In the genomic region with DNA sequence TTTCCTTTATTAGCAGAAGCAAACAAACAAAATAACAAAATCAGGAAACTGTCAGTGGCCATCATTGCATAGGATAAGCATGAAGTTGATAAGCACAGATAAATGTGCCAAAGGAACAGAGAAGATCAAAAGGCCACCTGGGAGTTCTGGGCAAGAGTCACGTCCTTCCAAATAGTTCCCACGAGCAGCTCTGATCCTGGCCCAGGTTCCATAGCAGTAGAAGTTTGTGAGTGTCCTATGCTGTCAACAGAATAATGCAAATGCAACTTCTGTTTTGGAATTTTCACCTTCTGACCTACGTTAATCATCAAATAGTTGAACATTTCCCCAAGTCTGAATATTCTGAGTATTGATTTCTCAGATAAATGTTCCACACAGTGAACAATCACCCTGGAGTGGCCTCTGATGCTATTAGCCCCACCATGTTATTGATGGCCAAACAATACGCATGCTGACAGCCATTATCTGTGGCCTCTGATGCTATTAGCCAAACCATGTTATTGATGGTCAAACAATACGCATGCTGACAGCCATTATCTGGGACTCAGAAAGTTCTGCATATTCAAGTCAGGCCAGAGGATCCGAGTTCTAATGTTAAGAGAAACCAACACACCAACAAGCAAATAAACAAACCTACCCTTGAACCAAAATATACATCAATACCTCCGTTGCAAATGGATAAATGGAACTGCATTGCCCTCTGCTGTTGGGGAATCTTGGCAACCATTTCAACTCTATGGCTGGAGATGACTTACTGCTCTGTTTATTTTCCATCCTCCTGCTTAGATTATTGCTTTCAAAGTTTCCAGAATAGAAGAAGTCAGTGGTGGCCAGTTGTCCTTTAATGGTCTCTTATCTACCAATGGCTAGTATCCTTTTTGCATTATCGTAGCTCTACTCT, we compare ENCODE assay signal across 1 cellular context.
TF ChIP-seq lines count a peak whose summit lies in the region.

No MANE protein-coding gene starts in this region.

TF ChIP-seq in K562, 482 proteins besides CTCF, POLR2A, EP300 and RAD21 (continued from another document):
- TF ChIP-seq, protein P1, sequence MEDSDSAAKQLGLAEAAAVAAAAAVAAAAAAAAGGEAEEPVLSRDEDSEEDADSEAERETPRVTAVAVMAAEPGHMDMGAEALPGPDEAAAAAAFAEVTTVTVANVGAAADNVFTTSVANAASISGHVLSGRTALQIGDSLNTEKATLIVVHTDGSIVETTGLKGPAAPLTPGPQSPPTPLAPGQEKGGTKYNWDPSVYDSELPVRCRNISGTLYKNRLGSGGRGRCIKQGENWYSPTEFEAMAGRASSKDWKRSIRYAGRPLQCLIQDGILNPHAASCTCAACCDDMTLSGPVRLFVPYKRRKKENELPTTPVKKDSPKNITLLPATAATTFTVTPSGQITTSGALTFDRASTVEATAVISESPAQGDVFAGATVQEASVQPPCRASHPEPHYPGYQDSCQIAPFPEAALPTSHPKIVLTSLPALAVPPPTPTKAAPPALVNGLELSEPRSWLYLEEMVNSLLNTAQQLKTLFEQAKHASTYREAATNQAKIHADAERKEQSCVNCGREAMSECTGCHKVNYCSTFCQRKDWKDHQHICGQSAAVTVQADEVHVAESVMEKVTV (CRISPR knock-in tag; IDR thresholded peaks at IDR 0.05) = peak; percentile 56; the same call in 1 of the 2 replicates
- TF ChIP-seq ZNF766 (CRISPR knock-in tag; conservative IDR thresholded peaks at IDR 0.05) (no peak), NFIC (IDR thresholded peaks at IDR 0.05) (peak; percentile 26; the same call in 1 of the 2 replicates)
